ENCODE assay signal across 8 cellular contexts in the genomic region with DNA sequence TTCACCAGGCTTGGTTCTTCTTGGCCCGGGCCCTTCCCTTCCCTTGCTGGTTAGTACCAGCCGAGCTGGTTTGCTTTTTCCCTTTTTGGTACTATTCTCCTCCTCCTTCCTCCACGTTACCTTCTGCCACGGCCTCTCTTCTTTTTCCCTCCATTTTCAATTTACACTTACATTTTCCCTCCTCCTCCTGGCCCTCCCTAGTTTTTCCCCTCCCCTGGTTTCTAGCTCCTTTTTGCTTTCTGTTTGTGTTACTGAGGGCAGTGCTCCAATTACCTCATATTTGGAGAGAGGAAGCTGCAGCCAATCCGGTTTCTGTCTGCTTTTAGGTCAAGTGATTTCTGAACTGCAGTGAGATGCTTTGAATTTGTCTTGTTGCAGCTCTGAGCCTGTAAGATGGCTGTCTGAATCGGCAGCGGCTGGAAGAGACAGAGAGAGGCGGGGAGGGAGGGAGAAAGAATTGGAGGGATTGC.
DNase-seq lines count a peak whose midpoint lies in the region; ATAC-seq and TF ChIP-seq lines count a peak whose summit lies in the region.

No MANE protein-coding gene starts in this region.

- peak overlapping the region; percentile 54 for H3K4me3 ChIP-seq in CD4-positive, CD25-positive, alpha-beta regulatory T cell (ENCODE audit: low read depth, low read length)
- H3K4me3 ChIP-seq in HEK293 (ENCODE audit: low read depth, low read length) (peak overlapping the region; percentile 41), dorsolateral prefrontal cortex (peak overlapping the region; percentile 32 to 74 (median 58)), lung (no peak overlapping the region), testis (peak overlapping the region in 1 of 2 donors; percentile 27)

- H3K27me3 ChIP-seq in CD4-positive, CD25-positive, alpha-beta regulatory T cell (ENCODE audit: control insufficient read depth, insufficient read depth, low read length): no peaks in the 10 kb centered on the region
- H3K27me3 ChIP-seq in dorsolateral prefrontal cortex (no peaks in the 10 kb centered on the region), lung (ENCODE audit: control insufficient read depth, insufficient read depth) (no peaks in the 10 kb centered on the region), testis (no peaks in the 10 kb centered on the region)

- TF ChIP-seq CTCF in HEK293 (tag by site-specific recombination; IDR thresholded peaks at IDR 0.05): no peak
- no peak for TF ChIP-seq CTCF in RWPE1 (conservative IDR thresholded peaks at IDR 0.05; ENCODE audit: low read depth)
- TF ChIP-seq CTCF in dorsolateral prefrontal cortex (IDR thresholded peaks at IDR 0.05 in 54 of 56, conservative IDR thresholded peaks at IDR 0.05 in 2 of 56; ENCODE audit: low read depth in 1 of 56, partially characterized antibody in 56 of 56): peak in 2 of 56 donors; percentile 12 to 32
- TF ChIP-seq CTCF in lung (IDR thresholded peaks at IDR 0.05; ENCODE audit: control extremely low read depth, extremely low read depth): no peak
- no peak for TF ChIP-seq CTCF in testis (IDR thresholded peaks at IDR 0.05)

- CTCF ChIA-PET in HEK293 (lab: Yijun Ruan, JAX): interaction anchor here (0.6 to 3.9 kb wide), 12 partner anchors 8 to 308 kb away, joined by 3 to 22 read pairs (median 6); no protein-coding TSS in a partner anchor
- CTCF ChIA-PET in RWPE1 (lab: Yijun Ruan, JAX): interaction anchor here (0.6 to 1.2 kb wide), 4 partner anchors 9 to 153 kb away, joined by 3 to 10 read pairs (median 3); no protein-coding TSS in a partner anchor

- intact Hi-C loops in dorsolateral prefrontal cortex (cut with DNase I) (loop anchor here (2.0 to 10.0 kb wide), 6 partner anchors 64 to 269 kb away; no protein-coding TSS in a partner anchor), testis (cut with DNase I; ENCODE audit: low total_unique reads) (no loop called here)

- TF ChIP-seq POLR2A in testis (IDR thresholded peaks at IDR 0.05): no peak

- DNase-seq in CD4-positive, CD25-positive, alpha-beta regulatory T cell: peak in 2 of 3 donors; percentile 18 to 46
- DNase-seq in RWPE1 (ENCODE audit: low spot score) (no peak), dorsolateral prefrontal cortex (peak in 8 of 10 donors; percentile 38 to 82 (median 61)), lung (ENCODE audit: low spot score) (peak; percentile 56), testis (peak; percentile 63), KBM-7 (no peak)

- H3K27me3 Mint-ChIP-seq in CD4-positive, CD25-positive, alpha-beta regulatory T cell: no peaks in the 10 kb centered on the region

- in situ Hi-C loops in KBM-7 (cut with MboI; ENCODE audit: low pct_unique_long_range_greater_than_20kb, low sequenced_read_pairs): no loop called here

- peak overlapping the region; percentile 26 for H3K27ac ChIP-seq in CD4-positive, CD25-positive, alpha-beta regulatory T cell (ENCODE audit: insufficient read depth, low read length, poor library complexity, severe bottlenecking)
- H3K27ac ChIP-seq in HEK293 (ENCODE audit: extremely low read depth, low read depth, low read length) (peak overlapping the region; percentile 52), RWPE1 (peak overlapping the region; percentile 77), dorsolateral prefrontal cortex (peak overlapping the region; percentile 53 to 97 (median 92)), lung (ENCODE audit: low read depth in 1 of 2, low read length in 1 of 2) (peak overlapping the region; percentile 59 to 87), testis (peak overlapping the region; percentile 59 to 71)

- H3K9me3 ChIP-seq in CD4-positive, CD25-positive, alpha-beta regulatory T cell (ENCODE audit: control insufficient read depth in 2 of 2, low read length in 2 of 2): no peaks in the 10 kb centered on the region
- H3K9me3 ChIP-seq in HEK293 (ENCODE audit: control insufficient read depth, insufficient read depth, low read depth, low read length) (no peaks in the 10 kb centered on the region), lung (ENCODE audit: control insufficient read depth in 2 of 2, insufficient read depth in 1 of 2, low read length in 1 of 2) (no peaks in the 10 kb centered on the region), testis (no peaks in the 10 kb centered on the region)

- H3K36me3 Mint-ChIP-seq in CD4-positive, CD25-positive, alpha-beta regulatory T cell: peaks cover 33% of the 10 kb centered on the region

- peak; percentile 48 to 63 for ATAC-seq in CD4-positive, CD25-positive, alpha-beta regulatory T cell (ENCODE audit: low read depth in 2 of 2)
- peak; percentile 63 for ATAC-seq in lung (ENCODE audit: insufficient read depth, low FRiP score)
- no peak for ATAC-seq in GM21423 (IDR thresholded peaks at IDR 0.05; ENCODE audit: unreplicated experiment)

- peaks cover 7% of the 10 kb centered on the region for H3K36me3 ChIP-seq in CD4-positive, CD25-positive, alpha-beta regulatory T cell (ENCODE audit: control insufficient read depth, insufficient read depth, low read length)
- H3K36me3 ChIP-seq in HEK293 (ENCODE audit: control insufficient read depth in 2 of 2, insufficient read depth in 1 of 2, low read length in 2 of 2) (no peaks in the 10 kb centered on the region), lung (ENCODE audit: control insufficient read depth in 2 of 2, insufficient read depth in 2 of 2, low read length in 2 of 2) (peaks cover 0 to 8% of the 10 kb centered on the region in 2 donors), testis (ENCODE audit: low read depth, missing control alignments) (no peaks in the 10 kb centered on the region)

- H3K4me1 ChIP-seq in CD4-positive, CD25-positive, alpha-beta regulatory T cell (ENCODE audit: control insufficient read depth, insufficient read depth, low read length, poor library complexity, severe bottlenecking): peaks cover 50% of the 10 kb centered on the region
- H3K4me1 ChIP-seq in HEK293 (ENCODE audit: control insufficient read depth, insufficient read depth, low read length) (peaks cover 16% of the 10 kb centered on the region), lung (ENCODE audit: control insufficient read depth in 2 of 2, insufficient read depth in 2 of 2, low read length in 2 of 2) (peaks cover 10 to 27% of the 10 kb centered on the region in 2 donors), testis (peaks cover 35% of the 10 kb centered on the region)

- no peaks in the 10 kb centered on the region for H3K9me3 Mint-ChIP-seq in CD4-positive, CD25-positive, alpha-beta regulatory T cell

- H3K4me3 Mint-ChIP-seq in CD4-positive, CD25-positive, alpha-beta regulatory T cell: peak overlapping the region; percentile 48 to 68 (median 63)

- WGBS in lung, 2 donors: 12 to 27% methylated on average over 8 of the region's 8 CpGs
- 24 to 32% methylated on average over 8 of the region's 8 CpGs for WGBS in testis, 2 donors

- POLR2A ChIA-PET in HEK293 (lab: Yijun Ruan, JAX) (interaction anchor here (0.8 to 1.8 kb wide), 10 partner anchors 9 to 292 kb away, joined by 3 to 7 read pairs (median 4); a partner anchor contains a TSS), RWPE1 (lab: Yijun Ruan, JAX; ENCODE audit: low non-redundant PET) (no interaction called here)

- H3K27ac Mint-ChIP-seq in CD4-positive, CD25-positive, alpha-beta regulatory T cell: peak overlapping the region; percentile 67 to 88 (median 69)

- peaks cover 43 to 95% (median 72%) of the 10 kb centered on the region in 4 donors for H3K4me1 Mint-ChIP-seq in CD4-positive, CD25-positive, alpha-beta regulatory T cell

TF ChIP-seq in HEK293, 187 proteins besides CTCF, POLR2A, EP300 and RAD21 (continues in another document):
- TF ChIP-seq ZBTB7A (tag by site-specific recombination; IDR thresholded peaks at IDR 0.05; ENCODE audit: low read depth) (no peak), MZF1 (tag by site-specific recombination; IDR thresholded peaks at IDR 0.05; ENCODE audit: borderline replicate concordance) (peak; percentile 34; the same call in 1 of the 2 replicates), ZFP41 (tag by site-specific recombination; IDR thresholded peaks at IDR 0.05; ENCODE audit: borderline replicate concordance) (no peak), ZNF664 (tag by site-specific recombination; IDR thresholded peaks at IDR 0.05) (no peak)
- TF ChIP-seq, protein P1, sequence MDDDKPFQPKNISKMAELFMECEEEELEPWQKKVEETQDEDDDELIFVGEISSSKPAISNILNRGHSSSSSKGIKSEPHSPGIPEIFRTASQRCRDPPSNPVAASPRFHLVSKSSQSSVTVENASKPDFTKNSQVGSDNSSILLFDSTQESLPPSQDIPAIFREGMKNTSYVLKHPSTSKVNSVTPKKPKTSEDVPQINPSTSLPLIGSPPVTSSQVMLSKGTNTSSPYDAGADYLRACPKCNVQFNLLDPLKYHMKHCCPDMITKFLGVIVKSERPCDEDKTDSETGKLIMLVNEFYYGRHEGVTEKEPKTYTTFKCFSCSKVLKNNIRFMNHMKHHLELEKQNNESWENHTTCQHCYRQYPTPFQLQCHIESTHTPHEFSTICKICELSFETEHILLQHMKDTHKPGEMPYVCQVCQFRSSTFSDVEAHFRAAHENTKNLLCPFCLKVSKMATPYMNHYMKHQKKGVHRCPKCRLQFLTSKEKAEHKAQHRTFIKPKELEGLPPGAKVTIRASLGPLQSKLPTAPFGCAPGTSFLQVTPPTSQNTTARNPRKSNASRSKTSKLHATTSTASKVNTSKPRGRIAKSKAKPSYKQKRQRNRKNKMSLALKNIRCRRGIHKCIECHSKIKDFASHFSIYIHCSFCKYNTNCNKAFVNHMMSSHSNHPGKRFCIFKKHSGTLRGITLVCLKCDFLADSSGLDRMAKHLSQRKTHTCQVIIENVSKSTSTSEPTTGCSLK (tag by site-specific recombination; IDR thresholded peaks at IDR 0.05): no peak

Comparison
In these comparisons a context has a peak if more than half of its experiments do, and no peak if none do; other contexts are left out.
1. DNase-seq: peak in CD4-positive, CD25-positive, alpha-beta regulatory T cell (2 of 3), dorsolateral prefrontal cortex (8 of 10), lung (single experiment) and testis (single experiment); none in RWPE1 (single experiment) and KBM-7 (single experiment).
2. H3K27ac ChIP-seq: peak in every context shown above with its lines; median percentile 92 in dorsolateral prefrontal cortex; 77 in RWPE1; 73 in lung; 65 in testis; 52 in HEK293; 26 in CD4-positive, CD25-positive, alpha-beta regulatory T cell.